In the genomic region with DNA sequence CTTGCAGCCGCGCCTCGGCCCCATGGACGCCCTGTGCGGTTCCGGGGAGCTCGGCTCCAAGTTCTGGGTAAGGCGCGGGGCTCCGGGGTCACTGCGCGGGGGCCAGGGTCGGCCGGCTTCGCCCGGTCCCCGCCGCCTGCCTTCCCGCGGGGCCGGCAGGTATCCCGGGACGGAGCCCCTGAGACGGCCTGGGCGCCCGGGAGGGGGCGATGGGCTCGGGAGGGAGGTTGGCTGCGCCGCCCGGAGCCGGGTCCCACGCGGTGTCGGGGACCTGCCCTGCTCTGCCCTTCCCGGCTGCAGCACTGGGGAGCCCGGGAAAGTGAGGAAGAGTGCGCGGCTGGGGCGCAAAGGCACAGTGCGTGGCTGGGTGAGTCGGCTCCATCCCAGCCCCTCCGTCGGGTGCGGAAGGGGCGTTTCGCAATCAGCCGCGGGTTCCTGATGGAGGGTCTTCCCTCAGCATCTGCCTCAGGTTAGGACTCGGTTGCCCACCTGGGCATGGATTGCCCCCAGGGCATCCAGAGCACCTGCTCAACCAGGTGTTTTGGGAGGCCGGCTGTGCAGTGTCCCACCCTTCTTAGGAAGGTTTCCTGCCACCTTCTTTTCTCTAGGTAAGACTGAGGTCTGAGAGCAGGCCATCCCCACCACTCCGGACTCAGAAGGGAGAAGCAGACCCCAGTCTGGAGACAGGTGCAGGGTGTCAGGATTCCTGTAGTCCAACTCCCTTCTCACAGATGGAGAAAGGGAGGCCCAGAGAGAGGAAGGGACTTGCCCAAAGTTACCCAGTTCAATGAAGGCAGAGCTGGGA, we compare ENCODE assay signal across 8 cellular contexts. TPM values are rescaled to one million over a fixed set of nuclear protein-coding genes. Genes with fewer than 3 reads are reported as not detected.
DNase-seq lines count a peak whose midpoint lies in the region; ATAC-seq, FAIRE-seq and TF ChIP-seq lines count a peak whose summit lies in the region.

No MANE protein-coding gene starts in this region.

- H3K27ac ChIP-seq in K562 (ENCODE audit: extremely low read depth, low read depth, low read length) (no peak overlapping the region), keratinocyte (ENCODE audit: control insufficient read depth, insufficient read depth, low read length) (peak overlapping the region; percentile 71), substantia nigra (ENCODE audit: low read depth, low read length, poor library complexity, severe bottlenecking) (no peak overlapping the region)

- H3K9ac ChIP-seq in K562 (ENCODE audit: insufficient read depth in 1 of 2, low read depth in 2 of 2, low read length in 2 of 2) (no peak overlapping the region), keratinocyte (ENCODE audit: control insufficient read depth, extremely low read depth, insufficient read depth, low read length) (peak overlapping the region; percentile 77)

- DNase-seq in HFF-Myc (ENCODE audit: extremely low read depth, low read depth) (no peak), K562 (ENCODE audit: extremely low read depth in 1 of 4, low spot score in 3 of 4) (no peak), keratinocyte (ENCODE audit: low read depth, low spot score) (no peak), substantia nigra (lab: John Stamatoyannopoulos, UW) (no peak), hypothalamus (lab: John Stamatoyannopoulos, UW) (no peak)
- DNase-seq in stimulated activated naive CD8-positive, alpha-beta T cell treated with anti-CD3 and anti-CD28 coated beads, Interleukin-15, Interleukin-2, amounts not matched to agents 100 U/mL and 50 U/mL, for 24 hours, result no peak
- DNase-seq in stimulated activated effector memory CD8-positive, alpha-beta T cell treated with anti-CD3 and anti-CD28 coated beads, Interleukin-12 subunit alpha, Interleukin-12 subunit beta, amount 100 ng/mL, for 72 hours (ENCODE audit: low spot score in 2 of 2), result no peak
- no peak for DNase-seq in stimulated activated CD4-positive, alpha-beta T cell treated with anti-CD3 and anti-CD28 coated beads, Interleukin-12 subunit alpha, Interleukin-12 subunit beta, amount 100 ng/mL, for 4 hours

- no peaks in the 10 kb centered on the region for H3K79me2 ChIP-seq in K562 (ENCODE audit: control insufficient read depth, insufficient read depth, low read length)
- peaks cover 27% of the 10 kb centered on the region for H3K79me2 ChIP-seq in keratinocyte (ENCODE audit: control insufficient read depth, insufficient read depth, low read length)

- no TSS peak for BruUV-seq in K562 (replicated peaks; lab: Mats Ljungman, UMichigan)

- no peak overlapping the region for H2AFZ ChIP-seq in K562 (ENCODE audit: low read depth, low read length)
- peak overlapping the region; percentile 38 for H2AFZ ChIP-seq in keratinocyte (ENCODE audit: control insufficient read depth, low read length)

- TF ChIP-seq CTCF in HFF-Myc (IDR thresholded peaks at IDR 0.05; ENCODE audit: low read depth, low read length, missing control alignments) (no peak), K562 (IDR thresholded peaks at IDR 0.05 in 2 of 3, conservative IDR thresholded peaks at IDR 0.05 in 1 of 3; ENCODE audit: insufficient read depth in 2 of 3, low read depth in 1 of 3, low read length in 3 of 3) (no peak), keratinocyte (optimal IDR thresholded peaks at IDR 0.05 in 1 of 3, IDR thresholded peaks at IDR 0.05 in 1 of 3, conservative IDR thresholded peaks at IDR 0.05 in 1 of 3; ENCODE audit: extremely low read depth in 1 of 3, insufficient read depth in 2 of 3, low read length in 3 of 3) (no peak)

- 41% methylated on average over 28 of the region's 52 CpGs for WGBS in K562 (ENCODE audit: insufficient coverage, low coverage, missing lambda C conversion rate)

- TF ChIP-seq EP300 in K562 (IDR thresholded peaks at IDR 0.05; ENCODE audit: low read length), result no peak

- H3K4me1 ChIP-seq in K562 (replicated peaks in 1 of 2; ENCODE audit: control insufficient read depth in 2 of 2, insufficient read depth in 2 of 2, low read length in 2 of 2), result peaks cover under 1 to 24% of the 10 kb centered on the region in 2 experiments; a peak in 4 of 5 replicates
- peaks cover 52% of the 10 kb centered on the region for H3K4me1 ChIP-seq in keratinocyte (ENCODE audit: control insufficient read depth, extremely low read depth, insufficient read depth, low read length)

- no peak for TF ChIP-seq POLR2A in K562 (conservative IDR thresholded peaks at IDR 0.05)

- no peak overlapping the region for H3K4me2 ChIP-seq in K562 (ENCODE audit: insufficient read depth, low read length)
- H3K4me2 ChIP-seq in keratinocyte (ENCODE audit: control insufficient read depth, extremely low read depth, insufficient read depth, low read depth, low read length), result peak overlapping the region; percentile 96

- CTCF ChIA-PET in K562 (lab: Yijun Ruan, JAX; ENCODE audit: low intra/inter-chr PET ratio), result no interaction called here

- H3K9me1 ChIP-seq in K562 (ENCODE audit: control insufficient read depth, insufficient read depth, low read length), result no peaks in the 10 kb centered on the region
- H3K9me1 ChIP-seq in keratinocyte (ENCODE audit: control insufficient read depth, extremely low read depth, insufficient read depth, low read length), result no peaks in the 10 kb centered on the region

- POLR2A ChIA-PET in K562 (lab: Yijun Ruan, JAX), result interaction anchor here (0.6 to 1.5 kb wide), 2 partner anchors 8 to 237 kb away, joined by 5 read pairs; no protein-coding TSS in a partner anchor

- H3K9me3 ChIP-seq in K562 (replicated peaks; ENCODE audit: control insufficient read depth, insufficient read depth, low read depth, low read length), result no peaks in the 10 kb centered on the region
- no peaks in the 10 kb centered on the region for H3K9me3 ChIP-seq in keratinocyte (ENCODE audit: control insufficient read depth, low read depth, low read length)

- intact Hi-C loops in K562 (cut with micrococcal nuclease), result no loop called here

- peaks cover 21% of the 10 kb centered on the region for H3K4me1 Mint-ChIP-seq in stimulated activated effector memory CD8-positive, alpha-beta T cell treated with anti-CD3 and anti-CD28 coated beads, Interleukin-12 subunit alpha, Interleukin-12 subunit beta, amount 100 ng/mL, for 72 hours

- H3K27ac Mint-ChIP-seq in stimulated activated effector memory CD8-positive, alpha-beta T cell treated with anti-CD3 and anti-CD28 coated beads, Interleukin-12 subunit alpha, Interleukin-12 subunit beta, amount 100 ng/mL, for 72 hours, result no peak overlapping the region

- H3K4me3 ChIP-seq in HFF-Myc (replicated peaks; ENCODE audit: low read depth, low read length) (peak overlapping the region; percentile 42), K562 (no peak overlapping the region), keratinocyte (ENCODE audit: control insufficient read depth in 2 of 3, extremely low read depth in 1 of 3, insufficient read depth in 2 of 3, low read depth in 1 of 3, low read length in 3 of 3) (peak overlapping the region; percentile 61 to 90 (median 72))

- no peak for ATAC-seq in K562
- peak; percentile 6 for ATAC-seq in stimulated activated naive CD8-positive, alpha-beta T cell treated with anti-CD3 and anti-CD28 coated beads, Interleukin-15, Interleukin-2, amounts not matched to agents 100 U/mL and 50 U/mL, for 24 hours
- ATAC-seq in stimulated activated effector memory CD8-positive, alpha-beta T cell treated with anti-CD3 and anti-CD28 coated beads, Interleukin-12 subunit alpha, Interleukin-12 subunit beta, amount 100 ng/mL, for 72 hours, result no peak

- H4K20me1 ChIP-seq in K562 (replicated peaks; ENCODE audit: control insufficient read depth, insufficient read depth, low read length), result no peaks in the 10 kb centered on the region
- no peaks in the 10 kb centered on the region for H4K20me1 ChIP-seq in keratinocyte (ENCODE audit: control insufficient read depth, extremely low read depth, insufficient read depth, low read length)

- no peak for TF ChIP-seq RAD21 in K562 (CRISPR knock-in tag; conservative IDR thresholded peaks at IDR 0.05 in 1 of 2, IDR thresholded peaks at IDR 0.05 in 1 of 2)

- H3K27me3 ChIP-seq in K562 (ENCODE audit: control insufficient read depth in 2 of 2, insufficient read depth in 2 of 2, low read length in 2 of 2) (peaks cover 13 to 61% of the 10 kb centered on the region in 2 experiments; a peak in 4 of 5 replicates), keratinocyte (ENCODE audit: control insufficient read depth, extremely low read depth, insufficient read depth, low read length) (no peaks in the 10 kb centered on the region)

- no peak overlapping the region for H3K4me3 Mint-ChIP-seq in stimulated activated effector memory CD8-positive, alpha-beta T cell treated with anti-CD3 and anti-CD28 coated beads, Interleukin-12 subunit alpha, Interleukin-12 subunit beta, amount 100 ng/mL, for 72 hours

- in situ Hi-C loops in K562 (cut with MboI), result no loop called here

- FAIRE-seq in K562 (lab: Jason Lieb, UNC), result no peak
- FAIRE-seq in keratinocyte (lab: Jason Lieb, UNC), result no peak

- dilution Hi-C loops in keratinocyte (cut with MboI; ENCODE audit: extremely low pct_ligation_motif_present, low sequenced_read_pairs), result no loop called here

- H3K36me3 ChIP-seq in K562 (ENCODE audit: control insufficient read depth, insufficient read depth, low read length) (no peaks in the 10 kb centered on the region), keratinocyte (ENCODE audit: control insufficient read depth in 2 of 2, extremely low read depth in 1 of 2, insufficient read depth in 2 of 2, low read length in 2 of 2) (no peaks in the 10 kb centered on the region)

- H3K9me3 Mint-ChIP-seq in stimulated activated effector memory CD8-positive, alpha-beta T cell treated with anti-CD3 and anti-CD28 coated beads, Interleukin-12 subunit alpha, Interleukin-12 subunit beta, amount 100 ng/mL, for 72 hours, result no peaks in the 10 kb centered on the region

- no peaks in the 10 kb centered on the region for H3K36me3 Mint-ChIP-seq in stimulated activated effector memory CD8-positive, alpha-beta T cell treated with anti-CD3 and anti-CD28 coated beads, Interleukin-12 subunit alpha, Interleukin-12 subunit beta, amount 100 ng/mL, for 72 hours

RNA-seq across cellular contexts. Expression of a gene that starts 0.4 kb away (rescaled TPM):
- 2.3 and 7.3 TPM in 2 replicates for total RNA-seq in K562 (2011; cell fraction: chromatin; rRNA removed; ENCODE audit: low replicate concordance)
- 3.3 and 3.7 TPM in 2 replicates for total RNA-seq in K562 (2011; cell fraction: nucleolus; rRNA removed)
- 2.0 and 2.1 TPM in 2 replicates for total RNA-seq in K562 (2011; cell fraction: nucleoplasm; rRNA removed)
- not detected in 2 replicates for total RNA-seq in K562 (2014; rRNA removed)
- total RNA-seq in K562 (2014; rRNA removed; fragmentation: Illumina TruSeq; extraction: Trizol), result not detected in 2 replicates
- total RNA-seq in K562 (2015; rRNA removed; fragmentation: Illumina TruSeq; extraction: Trizol), result not detected in 2 replicates
- 0.34 and 1.6 TPM in 2 replicates for total RNA-seq in K562 (2021)
- 0.78 and 0.93 TPM in 2 replicates for polyA plus RNA-seq in K562 (2011; rRNA removed)
- 0.27 and 0.51 TPM in 2 replicates for polyA plus RNA-seq in K562 (2011; cell fraction: cytosol; rRNA removed)
- 2.6 and 6.0 TPM in 2 replicates for polyA plus RNA-seq in K562 (2011; cell fraction: nucleus; rRNA removed)
- polyA plus RNA-seq in K562 (2012), result 0.31 and 0.44 TPM in 2 replicates
- polyA plus RNA-seq in K562 (2014; fragmentation: Illumina TruSeq; extraction: Trizol), result not detected in 2 replicates
- polyA plus RNA-seq in K562 (2014; fragmentation: Nextera tagmentation; extraction: Ambion mirVana), result under 1 TPM in 1 of 2 experiments, not detected in 1; 0.03 TPM
- 0.07 TPM in 1 of 2 replicates, not detected in the other for polyA plus RNA-seq in K562 (2014; rRNA removed)
- 0.35 and 0.45 TPM in 2 replicates for polyA minus RNA-seq in K562 (2011; rRNA and poly(A)+ RNA removed)
- polyA minus RNA-seq in K562 (2011; cell fraction: cytosol; rRNA and poly(A)+ RNA removed), result 1.4 and 2.1 TPM in 2 replicates
- polyA minus RNA-seq in K562 (2011; cell fraction: nucleus; rRNA and poly(A)+ RNA removed), result 1.4 and 2.3 TPM in 2 replicates
- 39.6 to 61.6 TPM (median 41.7 TPM) in 3 replicates for polyA plus RNA-seq in keratinocyte
- polyA plus RNA-seq in keratinocyte (2011; ENCODE audit: low read depth), result 16.7 TPM
- 18.2 and 18.5 TPM in 2 replicates for polyA plus RNA-seq in keratinocyte (2011; cell fraction: cytosol; rRNA removed)
- 184 and 229 TPM in 2 replicates for polyA plus RNA-seq in keratinocyte (2011; cell fraction: nucleus; rRNA removed)
- polyA plus RNA-seq in keratinocyte (2012; ENCODE audit: low replicate concordance), result 28.9 and 55.8 TPM in 2 replicates
- 52.7 to 126 TPM (median 73.7 TPM) in 3 replicates for polyA minus RNA-seq in keratinocyte
- polyA minus RNA-seq in keratinocyte (2011; cell fraction: cytosol; rRNA and poly(A)+ RNA removed), result 38.4 TPM
- polyA minus RNA-seq in keratinocyte (2011; cell fraction: nucleus; rRNA and poly(A)+ RNA removed), result 116 and 134 TPM in 2 replicates
